In the genomic region with DNA sequence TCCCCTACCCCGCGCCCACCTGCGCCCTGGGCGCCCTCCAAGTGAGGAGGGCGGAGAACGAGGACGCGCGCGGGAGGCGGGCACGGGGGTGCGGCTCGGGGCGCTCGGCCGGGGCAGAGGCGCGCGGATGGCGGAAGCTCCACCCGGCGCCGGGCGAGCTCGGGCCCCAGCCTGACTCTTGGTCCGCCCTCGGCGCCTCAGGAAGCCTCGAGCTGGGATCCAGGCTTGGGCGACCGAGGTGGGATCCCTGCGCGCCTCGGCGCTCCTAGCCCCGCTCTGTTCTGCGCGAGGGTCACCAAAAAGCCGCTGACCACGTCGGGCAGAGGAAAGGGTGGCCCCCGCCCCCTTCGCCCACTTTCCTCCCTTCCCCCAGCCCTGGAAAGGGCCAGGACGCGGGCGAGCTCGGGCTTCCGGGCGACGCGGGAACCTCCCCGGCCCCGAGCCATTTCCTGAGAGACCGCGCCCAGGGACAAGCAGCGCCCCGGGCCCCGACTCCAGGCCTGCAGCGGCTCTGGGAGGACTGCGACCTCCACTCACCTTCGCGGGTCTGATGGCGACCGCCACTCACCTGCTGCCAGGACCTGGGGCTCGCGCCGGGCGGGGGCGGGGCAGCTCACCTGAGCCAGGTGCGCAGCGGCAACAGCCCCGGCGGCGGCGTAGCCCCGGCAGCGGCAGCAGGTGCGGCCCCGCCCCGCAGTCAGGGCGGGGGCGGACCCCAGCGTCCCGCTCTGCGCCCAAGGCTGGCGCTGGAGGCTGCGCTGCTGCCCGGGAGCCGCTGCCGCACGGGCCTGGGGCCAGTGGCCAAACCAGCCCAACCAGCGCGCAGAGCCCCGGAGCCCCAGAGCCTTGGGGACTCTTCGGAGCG, we compare ENCODE assay signal across 9 cellular contexts. TPM values are rescaled to one million over a fixed set of nuclear protein-coding genes. Genes with fewer than 3 reads are reported as not detected.
DNase-seq lines count a peak whose midpoint lies in the region; ATAC-seq and TF ChIP-seq lines count a peak whose summit lies in the region.
"Had no signal": no experiment of that assay in that cellular context is flagged by ENCODE, and none has a peak within 500 bp of the region (broad histone marks: within the 10 kb centered on the region; RNA-seq: fewer than 3 reads in every experiment).

No MANE protein-coding gene starts in this region.

- H3K9me3 ChIP-seq in uterus, result no peaks in the 10 kb centered on the region

- no peaks in the 10 kb centered on the region for H3K27me3 Mint-ChIP-seq in chondrocyte (ENCODE audit: low read depth)
- no peaks in the 10 kb centered on the region for H3K27me3 Mint-ChIP-seq in memory B cell

- H3K27ac ChIP-seq in RWPE1 (peak overlapping the region; percentile 61), uterus (peak overlapping the region; percentile 65 to 66)

- H3K36me3 Mint-ChIP-seq in chondrocyte (ENCODE audit: low read depth), result no peaks in the 10 kb centered on the region
- no peaks in the 10 kb centered on the region for H3K36me3 Mint-ChIP-seq in memory B cell
- H3K36me3 Mint-ChIP-seq: brain had no signal

- TF ChIP-seq CTCF in RWPE1 (conservative IDR thresholded peaks at IDR 0.05; ENCODE audit: low read depth), result no peak
- TF ChIP-seq CTCF in chondrocyte (IDR thresholded peaks at IDR 0.05), result no peak
- no peak for TF ChIP-seq CTCF in uterus (IDR thresholded peaks at IDR 0.05)

- peak overlapping the region; percentile 62 for H3K4me3 Mint-ChIP-seq in chondrocyte (ENCODE audit: unreplicated experiment)
- H3K4me3 Mint-ChIP-seq in memory B cell, result peak overlapping the region; percentile 91

- H3K9me3 Mint-ChIP-seq in chondrocyte (ENCODE audit: low read depth) (no peaks in the 10 kb centered on the region), memory B cell (no peaks in the 10 kb centered on the region)
- H3K9me3 Mint-ChIP-seq: brain had no signal

- intact Hi-C loops in Right ventricle myocardium inferior (cut with DNase I), result no loop called here
- intact Hi-C loops in cardiac septum (cut with DNase I), result no loop called here
- intact Hi-C loops in uterus (cut with DNase I; ENCODE audit: low total_unique reads), result no loop called here

- DNase-seq in Right ventricle myocardium inferior (ENCODE audit: missing footprints), result peak; percentile 79
- DNase-seq in cardiac septum (ENCODE audit: low spot score), result no peak
- DNase-seq in RWPE1 (ENCODE audit: low spot score), result peak; percentile 44
- no peak for DNase-seq in chondrocyte (ENCODE audit: low spot score)
- peak in 1 of 2 donors; percentile 42 for DNase-seq in memory B cell (ENCODE audit: low spot score in 2 of 2)
- no peak for DNase-seq in uterus
- no peak for DNase-seq in amygdala (lab: John Stamatoyannopoulos, UW)

- H3K4me3 ChIP-seq in uterus, result peak overlapping the region; percentile 22 to 30

- POLR2A ChIA-PET in RWPE1 (lab: Yijun Ruan, JAX; ENCODE audit: low non-redundant PET), result interaction anchor here (0.6 to 1.5 kb wide), 3 partner anchors 25 to 199 kb away, joined by 3 to 10 read pairs (median 5); a partner anchor contains a TSS

- no peaks in the 10 kb centered on the region for H3K36me3 ChIP-seq in uterus

- H3K27ac Mint-ChIP-seq in chondrocyte (ENCODE audit: unreplicated experiment) (no peak overlapping the region), memory B cell (no peak overlapping the region)
- H3K27ac Mint-ChIP-seq: brain had no signal

- H3K4me1 ChIP-seq in uterus, result peaks cover 0 to 10% of the 10 kb centered on the region in 2 donors

- CTCF ChIA-PET in RWPE1 (lab: Yijun Ruan, JAX), result interaction anchor here (1.2 to 1.6 kb wide), 2 partner anchors 31 to 34 kb away, joined by 4 to 9 read pairs; no protein-coding TSS in a partner anchor

- peak; percentile 52 for ATAC-seq in Right ventricle myocardium inferior
- peak; percentile 63 for ATAC-seq in memory B cell (ENCODE audit: low read depth)
- ATAC-seq in GM18511 (IDR thresholded peaks at IDR 0.05; ENCODE audit: unreplicated experiment), result no peak

- TF ChIP-seq POLR2A in uterus (IDR thresholded peaks at IDR 0.05), result no peak

- H3K4me1 Mint-ChIP-seq in chondrocyte (ENCODE audit: low read depth) (peaks cover 7% of the 10 kb centered on the region), memory B cell (peaks cover 27% of the 10 kb centered on the region)

- H3K27me3 ChIP-seq in uterus, result peaks cover 3 to 4% of the 10 kb centered on the region in 2 donors

RNA-seq across cellular contexts. Expression of a gene that starts 2.2 kb away (rescaled TPM):
- total RNA-seq in Right ventricle myocardium inferior (50.0 TPM), cardiac septum (33.3 TPM), chondrocyte (12.3 to 26.6 TPM (median 25.9 TPM) in 3 replicates), uterus (10 to 100 TPM; 13.3 to 61.5 (median 38.4) TPM)

RNA-seq across cellular contexts. Expression of a gene that starts 23.0 kb away (rescaled TPM):
- total RNA-seq in Right ventricle myocardium inferior (0.32 TPM), cardiac septum (0.83 TPM), chondrocyte (0.56 to 0.92 TPM (median 0.85 TPM) in 3 replicates), uterus (1 to 10 TPM in 2 of 4 donors, under 1 TPM in 1, not detected in 1; 0.46 to 5.1 (median 1.5) TPM)

RNA-seq across cellular contexts. Expression of a gene that starts 24.8 kb away (rescaled TPM):
- total RNA-seq in Right ventricle myocardium inferior, result 0.41 TPM
- 0.38 TPM for total RNA-seq in cardiac septum
- not detected in 3 replicates for total RNA-seq in chondrocyte
- 1 to 10 TPM in 2 of 4 donors, under 1 TPM in 2; 0.59 to 8.2 (median 1.1) TPM for total RNA-seq in uterus

RNA-seq across cellular contexts. Expression of a gene that starts 33.1 kb away (rescaled TPM):
- total RNA-seq in Right ventricle myocardium inferior, result 27.8 TPM
- 24.9 TPM for total RNA-seq in cardiac septum
- 30.0 to 32.5 TPM (median 32.0 TPM) in 3 replicates for total RNA-seq in chondrocyte
- total RNA-seq in uterus, result 10 to 100 TPM; 20.7 to 43.7 (median 22.8) TPM

RNA-seq across cellular contexts. Expression of a gene that starts 47.7 kb away (rescaled TPM):
- total RNA-seq in Right ventricle myocardium inferior (0.54 TPM), cardiac septum (0.24 TPM), chondrocyte (37.0 to 39.1 TPM (median 37.2 TPM) in 3 replicates), uterus (10 to 100 TPM in 2 of 4 donors, 1 to 10 TPM in 2; 1.8 to 39.7 (median 19.9) TPM)

Comparison
In these comparisons a context has a peak if more than half of its experiments do, and no peak if none do; other contexts are left out.
1. DNase-seq: peak in Right ventricle myocardium inferior (single experiment) and RWPE1 (single experiment); none in cardiac septum (single experiment), chondrocyte (single experiment), uterus (0 of 2) and amygdala (0 of 56).